Comparison of ENCODE assay signal across 8 cellular contexts in genomic region chr7:100119075-100119700, GRCh38. TPM values are rescaled to one million over a fixed set of nuclear protein-coding genes. Genes with fewer than 3 reads are reported as not detected.
DNase-seq lines count a peak whose midpoint lies in the region; ATAC-seq, FAIRE-seq and TF ChIP-seq lines count a peak whose summit lies in the region.

A gene with protein sequence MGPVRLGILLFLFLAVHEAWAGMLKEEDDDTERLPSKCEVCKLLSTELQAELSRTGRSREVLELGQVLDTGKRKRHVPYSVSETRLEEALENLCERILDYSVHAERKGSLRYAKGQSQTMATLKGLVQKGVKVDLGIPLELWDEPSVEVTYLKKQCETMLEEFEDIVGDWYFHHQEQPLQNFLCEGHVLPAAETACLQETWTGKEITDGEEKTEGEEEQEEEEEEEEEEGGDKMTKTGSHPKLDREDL (plus strand): TSS chr7:100119634. CDS start chr7:100119745, 111 bp downstream.
TSS of gene TAF6 (minus strand) at chr7:100119358. CDS start at chr7:100114209, 5,149 bp downstream.

- peak within 1 kb of the TSS; percentile 99 for H3K27ac Mint-ChIP-seq in effector memory CD8-positive, alpha-beta T cell

- no peak within 1 kb of the TSS for H3K27ac ChIP-seq in mesendoderm (ENCODE audit: low read depth, low read length)

- DNase-seq in COLO829 (ENCODE audit: low spot score) (peak; percentile 100), GM20000 (ENCODE audit: low spot score) (peak; percentile 98), HTR-8/SVneo (ENCODE audit: insufficient read length, low spot score) (peak; percentile 97), NOMO-1 treated with DMSO at 0.1 percent for 48 hours (lab: John Stamatoyannopoulos, UW; ENCODE audit: unreplicated experiment) (peak; percentile 97), mesendoderm (peak; percentile 97)
- peak; percentile 91 to 92 for DNase-seq in activated CD8-positive, alpha-beta memory T cell treated with anti-CD3 and anti-CD28 coated beads for 4 hours (ENCODE audit: low read depth in 2 of 2)
- peak; percentile 93 to 94 (median 93) for DNase-seq in effector memory CD8-positive, alpha-beta T cell
- peak; percentile 87 for DNase-seq in stimulated activated CD8-positive, alpha-beta memory T cell treated with anti-CD3 and anti-CD28 coated beads, Interleukin-12 subunit alpha, Interleukin-12 subunit beta, amount 100 ng/mL, for 4 hours (ENCODE audit: low read depth)

- H3K79me2 ChIP-seq in mesendoderm (ENCODE audit: control insufficient read depth, insufficient read depth, low read length), result peaks cover 3% of the 10 kb centered on the region

- no peak within 1 kb of the TSS for H2BK5ac ChIP-seq in mesendoderm (ENCODE audit: low read length)

- peak within 1 kb of the TSS; percentile 98 to 99 for H3K4me3 Mint-ChIP-seq in effector memory CD8-positive, alpha-beta T cell

- ATAC-seq in effector memory CD8-positive, alpha-beta T cell (replicated peaks), result peak; percentile 75

- no peak within 1 kb of the TSS for H2BK120ac ChIP-seq in mesendoderm (ENCODE audit: low read depth, low read length)

- H3K4me1 ChIP-seq in mesendoderm (ENCODE audit: control insufficient read depth, low read depth, low read length), result peaks cover 4% of the 10 kb centered on the region

- peak within 1 kb of the TSS; percentile 89 for H3K4me2 ChIP-seq in mesendoderm (ENCODE audit: low read length)

- no peak within 1 kb of the TSS for H4K8ac ChIP-seq in mesendoderm (ENCODE audit: low read depth, low read length)

- peak within 1 kb of the TSS; percentile 56 for H3K4ac ChIP-seq in mesendoderm (ENCODE audit: low read depth, low read length)

- peaks cover 20 to 26% of the 10 kb centered on the region in 2 donors for H3K4me1 Mint-ChIP-seq in effector memory CD8-positive, alpha-beta T cell (ENCODE audit: low read depth in 2 of 2)

- peak within 1 kb of the TSS; percentile 99 for H3K9ac ChIP-seq in mesendoderm (ENCODE audit: low read length)

- H3K36me3 Mint-ChIP-seq in effector memory CD8-positive, alpha-beta T cell (ENCODE audit: insufficient read depth), result peaks cover 32% of the 10 kb centered on the region

- H4K5ac ChIP-seq in mesendoderm (ENCODE audit: low read length), result no peak within 1 kb of the TSS

- peaks cover 3% of the 10 kb centered on the region for H3K79me1 ChIP-seq in mesendoderm (ENCODE audit: low read length)

- H3K4me3 ChIP-seq in mesendoderm (ENCODE audit: low read length), result peak within 1 kb of the TSS; percentile 99

- TF ChIP-seq CTCF in GM20000 (IDR thresholded peaks at IDR 0.05; ENCODE audit: extremely low read depth, missing control alignments), result no peak

- no peaks in the 10 kb centered on the region for H3K27me3 ChIP-seq in mesendoderm (ENCODE audit: insufficient read depth, low read length, poor library complexity)

- H3K27me3 Mint-ChIP-seq in effector memory CD8-positive, alpha-beta T cell, result no peaks in the 10 kb centered on the region

- peak within 1 kb of the TSS; percentile 100 for H3K56ac ChIP-seq in mesendoderm (ENCODE audit: low read length)

- H2AK5ac ChIP-seq in mesendoderm (ENCODE audit: low read length), result no peak within 1 kb of the TSS

- H3K18ac ChIP-seq in mesendoderm (ENCODE audit: low read length), result no peak within 1 kb of the TSS

- FAIRE-seq in HTR-8/SVneo (lab: Jason Lieb, UNC), result no peak

- H3K23ac ChIP-seq in mesendoderm (ENCODE audit: low read length), result no peak within 1 kb of the TSS

- no peaks in the 10 kb centered on the region for H3K36me3 ChIP-seq in mesendoderm (ENCODE audit: control insufficient read depth, insufficient read depth, low read length)

- no CpG with 5 or more reads among the region's 35 CpGs for WGBS in mesendoderm (ENCODE audit: extremely low coverage, insufficient coverage, low lambda C conversion rate)

- no peaks in the 10 kb centered on the region for H3K9me3 Mint-ChIP-seq in effector memory CD8-positive, alpha-beta T cell

- no peak within 1 kb of the TSS for H2BK15ac ChIP-seq in mesendoderm (replicated peaks; ENCODE audit: low read depth)

RNA-seq across cellular contexts. Expression of the first gene that starts in this region (rescaled TPM):
- polyA plus RNA-seq in mesendoderm (2013, experiment 1 of 2), result 8.2 TPM
- polyA plus RNA-seq in mesendoderm (2013, experiment 2 of 2), result 8.5 TPM

RNA-seq across cellular contexts. Expression of gene TAF6, which starts in this region (rescaled TPM):
- polyA plus RNA-seq in mesendoderm (2013, experiment 1 of 2), result 53.1 TPM
- polyA plus RNA-seq in mesendoderm (2013, experiment 2 of 2), result 52.5 TPM
